Comparison of ENCODE assay signal across 15 cellular contexts in genomic region chr1:205365945-205366463, GRCh38. TPM values are rescaled to one million over a fixed set of nuclear protein-coding genes. Genes with fewer than 3 reads are reported as not detected.
DNase-seq lines count a peak whose midpoint lies in the region; ATAC-seq, FAIRE-seq and TF ChIP-seq lines count a peak whose summit lies in the region.
"Had no signal": no experiment of that assay in that cellular context is flagged by ENCODE, and none has a peak within 500 bp of the region (broad histone marks: within the 10 kb centered on the region; RNA-seq: fewer than 3 reads in every experiment).

No MANE protein-coding gene starts in this region.

- H3K4me1 ChIP-seq in small intestine (ENCODE audit: control insufficient read depth in 2 of 2, insufficient read depth in 1 of 2, low read depth in 1 of 2, low read length in 1 of 2): no peaks in the 10 kb centered on the region

- H3K4me3 ChIP-seq in epithelial cell of esophagus (ENCODE audit: low read length) (no peak overlapping the region), small intestine (ENCODE audit: low read depth in 1 of 2, low read length in 2 of 2) (no peak overlapping the region)
- H3K4me3 ChIP-seq: thoracic aorta had no signal

- no peaks in the 10 kb centered on the region for H3K36me3 Mint-ChIP-seq in glutamatergic neuron (ENCODE audit: unreplicated experiment)
- H3K36me3 Mint-ChIP-seq: memory B cell had no signal

- WGBS in small intestine, 3 donors: 10 to 39% (median 14%) methylated on average over 8 of the region's 8 CpGs

- peak; percentile 47 for DNase-seq in NCI-H1105 treated with DMSO at 0.1 percent for 48 hours (lab: John Stamatoyannopoulos, UW)
- no peak for DNase-seq in NCI-H1105 (lab: John Stamatoyannopoulos, UW)
- DNase-seq in NCI-H69 (lab: John Stamatoyannopoulos, UW): peak; percentile 93
- DNase-seq in epithelial cell of esophagus (ENCODE audit: low read depth): peak; percentile 22
- peak; percentile 67 for DNase-seq in small intestine
- DNase-seq in glutamatergic neuron: no peak
- no peak for DNase-seq in HTR-8/SVneo (ENCODE audit: insufficient read length, low spot score)
- DNase-seq: activated CD8-positive, alpha-beta memory T cell treated with anti-CD3 and anti-CD28 coated beads, Interleukin-2, amount 50 U/mL, for 4 hours; DMS 273 treated with DMSO at 0.1 percent for 48 hours; effector CD4-positive, alpha-beta T cell had no signal

- H3K9me3 Mint-ChIP-seq in glutamatergic neuron (ENCODE audit: unreplicated experiment): no peaks in the 10 kb centered on the region
- H3K9me3 Mint-ChIP-seq: memory B cell had no signal

- H3K27ac Mint-ChIP-seq in glutamatergic neuron (ENCODE audit: unreplicated experiment): no peak overlapping the region
- H3K27ac Mint-ChIP-seq: memory B cell had no signal

- no peaks in the 10 kb centered on the region for H3K9me3 ChIP-seq in small intestine (ENCODE audit: control insufficient read depth, low read depth)
- H3K9me3 ChIP-seq: thoracic aorta had no signal

- no peak for FAIRE-seq in small intestine (lab: Jason Lieb, UNC)
- no peak for FAIRE-seq in HTR-8/SVneo (lab: Jason Lieb, UNC)
- FAIRE-seq: A204.1 had no signal

- peaks cover under 1% of the 10 kb centered on the region for H3K27me3 Mint-ChIP-seq in glutamatergic neuron (ENCODE audit: unreplicated experiment)

- no peak overlapping the region for H3K27ac ChIP-seq in small intestine (ENCODE audit: low read depth in 1 of 2, low read length in 1 of 2)
- H3K27ac ChIP-seq: HL-60, thoracic aorta had no signal

- peaks cover 1% of the 10 kb centered on the region for H3K4me1 Mint-ChIP-seq in glutamatergic neuron (ENCODE audit: low read depth, unreplicated experiment)
- H3K4me1 Mint-ChIP-seq: memory B cell had no signal

- no peaks in the 10 kb centered on the region for H3K27me3 ChIP-seq in small intestine (ENCODE audit: control insufficient read depth in 2 of 2, insufficient read depth in 2 of 2, low read length in 2 of 2)

- H3K36me3 ChIP-seq in small intestine (ENCODE audit: control insufficient read depth in 2 of 2, insufficient read depth in 2 of 2, low read length in 2 of 2): no peaks in the 10 kb centered on the region
- H3K36me3 ChIP-seq: thoracic aorta had no signal

- H3K4me3 Mint-ChIP-seq in glutamatergic neuron (ENCODE audit: unreplicated experiment): no peak overlapping the region
- H3K4me3 Mint-ChIP-seq: memory B cell had no signal

- ATAC-seq in GM21381 (IDR thresholded peaks at IDR 0.05; ENCODE audit: unreplicated experiment): no peak

- no peak for TF ChIP-seq CTCF in epithelial cell of esophagus (IDR thresholded peaks at IDR 0.05; ENCODE audit: insufficient read depth, low read depth, low read length, missing control alignments)
- no peak for TF ChIP-seq CTCF in glutamatergic neuron (IDR thresholded peaks at IDR 0.05; ENCODE audit: partially characterized antibody, unreplicated experiment)

RNA-seq across cellular contexts. Expression of gene KLHDC8A, which starts 9.3 kb away (rescaled TPM):
- 1 to 10 TPM in 2 of 3 donors, under 1 TPM in 1; 0.22 to 1.7 (median 1.1) TPM for polyA plus RNA-seq in small intestine
- 125 TPM for total RNA-seq in glutamatergic neuron (ENCODE audit: unreplicated experiment)
- total RNA-seq: thoracic aorta had no signal

RNA-seq across cellular contexts. Expression of gene NUAK2, which starts 44.5 kb away (rescaled TPM):
- polyA plus RNA-seq in small intestine: 10 to 100 TPM in 1 of 3 donors, 1 to 10 TPM in 2; 8.5 to 16.2 (median 8.9) TPM
- total RNA-seq in glutamatergic neuron (ENCODE audit: unreplicated experiment): 8.0 TPM

RNA-seq across cellular contexts. Expression of gene LEMD1, which starts 55.9 kb away (rescaled TPM):
- polyA plus RNA-seq in small intestine: 1 to 10 TPM in 2 of 3 donors, under 1 TPM in 1; 0.34 to 3.8 (median 1.1) TPM
- total RNA-seq in glutamatergic neuron (ENCODE audit: unreplicated experiment): 2.0 TPM
- total RNA-seq: thoracic aorta had no signal

Comparison
In these comparisons a context has a peak if more than half of its experiments do, and no peak if none do; other contexts are left out.
1. DNase-seq: peak in NCI-H1105 treated with DMSO at 0.1 percent for 48 hours (single experiment), NCI-H69 (single experiment), epithelial cell of esophagus (single experiment) and small intestine (single experiment); none in NCI-H1105 (single experiment), glutamatergic neuron (single experiment) and HTR-8/SVneo (single experiment).